1 cellular context compared by ENCODE assay signal in the genomic region with DNA sequence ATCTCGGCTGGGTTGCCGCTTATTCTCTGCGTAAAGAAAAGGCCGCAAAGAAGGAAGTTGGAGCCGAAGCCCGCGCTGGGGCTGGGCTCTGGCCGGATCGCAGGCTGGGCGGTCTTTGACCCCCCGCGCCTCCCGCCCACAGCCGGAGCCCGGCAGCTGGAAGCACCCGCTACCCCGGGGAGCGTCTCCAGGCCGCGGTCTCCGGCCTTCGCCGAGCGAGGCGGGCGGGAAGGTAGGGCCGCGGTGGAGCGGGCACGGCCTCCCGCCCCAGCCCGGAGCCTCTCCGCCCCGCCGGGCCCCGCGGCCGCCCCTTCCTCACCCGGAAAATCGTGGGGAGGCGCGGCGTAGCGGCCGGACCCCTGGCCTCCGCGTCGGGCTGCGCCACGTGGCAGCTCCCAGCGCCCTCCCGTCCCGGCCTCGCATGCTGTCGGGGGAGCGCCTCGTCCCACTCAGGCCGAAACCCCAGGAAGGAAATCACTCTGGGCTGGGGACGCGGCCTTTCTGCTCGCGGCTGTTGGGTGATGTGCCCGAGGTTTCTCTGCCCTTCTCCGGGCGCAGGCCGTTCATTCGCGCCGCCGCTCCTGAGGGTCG.
TF ChIP-seq lines count a peak whose summit lies in the region.

No MANE protein-coding gene starts in this region.

TF ChIP-seq in K562, 482 proteins besides CTCF, POLR2A, EP300 and RAD21 (continued from another document):
- TF ChIP-seq, protein P1, sequence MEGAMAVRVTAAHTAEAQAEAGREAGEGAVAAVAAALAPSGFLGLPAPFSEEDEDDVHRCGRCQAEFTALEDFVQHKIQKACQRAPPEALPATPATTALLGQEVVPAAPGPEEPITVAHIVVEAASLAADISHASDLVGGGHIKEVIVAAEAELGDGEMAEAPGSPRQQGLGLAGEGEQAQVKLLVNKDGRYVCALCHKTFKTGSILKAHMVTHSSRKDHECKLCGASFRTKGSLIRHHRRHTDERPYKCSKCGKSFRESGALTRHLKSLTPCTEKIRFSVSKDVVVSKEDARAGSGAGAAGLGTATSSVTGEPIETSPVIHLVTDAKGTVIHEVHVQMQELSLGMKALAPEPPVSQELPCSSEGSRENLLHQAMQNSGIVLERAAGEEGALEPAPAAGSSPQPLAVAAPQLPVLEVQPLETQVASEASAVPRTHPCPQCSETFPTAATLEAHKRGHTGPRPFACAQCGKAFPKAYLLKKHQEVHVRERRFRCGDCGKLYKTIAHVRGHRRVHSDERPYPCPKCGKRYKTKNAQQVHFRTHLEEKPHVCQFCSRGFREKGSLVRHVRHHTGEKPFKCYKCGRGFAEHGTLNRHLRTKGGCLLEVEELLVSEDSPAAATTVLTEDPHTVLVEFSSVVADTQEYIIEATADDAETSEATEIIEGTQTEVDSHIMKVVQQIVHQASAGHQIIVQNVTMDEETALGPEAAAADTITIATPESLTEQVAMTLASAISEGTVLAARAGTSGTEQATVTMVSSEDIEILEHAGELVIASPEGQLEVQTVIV (CRISPR knock-in tag; IDR thresholded peaks at IDR 0.05; ENCODE audit: borderline replicate concordance), result no peak
- TF ChIP-seq ESRRB (CRISPR knock-in tag; IDR thresholded peaks at IDR 0.05; ENCODE audit: borderline replicate concordance) (no peak), SOX6 (IDR thresholded peaks at IDR 0.05) (no peak), ZNF551 (CRISPR knock-in tag; IDR thresholded peaks at IDR 0.05) (no peak), ETS2 (tag; IDR thresholded peaks at IDR 0.05; ENCODE audit: borderline replicate concordance, poor library complexity, severe bottlenecking) (no peak), FOXP1 (CRISPR knock-in tag; IDR thresholded peaks at IDR 0.05) (no peak), NEUROD1 (IDR thresholded peaks at IDR 0.05; ENCODE audit: borderline replicate concordance, low read depth, low read length, partially characterized antibody) (no peak), IFI16 (CRISPR knock-in tag; IDR thresholded peaks at IDR 0.05) (no peak), ETV5 (CRISPR knock-in tag; IDR thresholded peaks at IDR 0.05; ENCODE audit: low read depth) (no peak)
- TF ChIP-seq, protein P2, sequence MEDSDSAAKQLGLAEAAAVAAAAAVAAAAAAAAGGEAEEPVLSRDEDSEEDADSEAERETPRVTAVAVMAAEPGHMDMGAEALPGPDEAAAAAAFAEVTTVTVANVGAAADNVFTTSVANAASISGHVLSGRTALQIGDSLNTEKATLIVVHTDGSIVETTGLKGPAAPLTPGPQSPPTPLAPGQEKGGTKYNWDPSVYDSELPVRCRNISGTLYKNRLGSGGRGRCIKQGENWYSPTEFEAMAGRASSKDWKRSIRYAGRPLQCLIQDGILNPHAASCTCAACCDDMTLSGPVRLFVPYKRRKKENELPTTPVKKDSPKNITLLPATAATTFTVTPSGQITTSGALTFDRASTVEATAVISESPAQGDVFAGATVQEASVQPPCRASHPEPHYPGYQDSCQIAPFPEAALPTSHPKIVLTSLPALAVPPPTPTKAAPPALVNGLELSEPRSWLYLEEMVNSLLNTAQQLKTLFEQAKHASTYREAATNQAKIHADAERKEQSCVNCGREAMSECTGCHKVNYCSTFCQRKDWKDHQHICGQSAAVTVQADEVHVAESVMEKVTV (CRISPR knock-in tag; IDR thresholded peaks at IDR 0.05), result no peak
